Comparison of ENCODE assay signal across 2 cellular contexts in the genomic region with DNA sequence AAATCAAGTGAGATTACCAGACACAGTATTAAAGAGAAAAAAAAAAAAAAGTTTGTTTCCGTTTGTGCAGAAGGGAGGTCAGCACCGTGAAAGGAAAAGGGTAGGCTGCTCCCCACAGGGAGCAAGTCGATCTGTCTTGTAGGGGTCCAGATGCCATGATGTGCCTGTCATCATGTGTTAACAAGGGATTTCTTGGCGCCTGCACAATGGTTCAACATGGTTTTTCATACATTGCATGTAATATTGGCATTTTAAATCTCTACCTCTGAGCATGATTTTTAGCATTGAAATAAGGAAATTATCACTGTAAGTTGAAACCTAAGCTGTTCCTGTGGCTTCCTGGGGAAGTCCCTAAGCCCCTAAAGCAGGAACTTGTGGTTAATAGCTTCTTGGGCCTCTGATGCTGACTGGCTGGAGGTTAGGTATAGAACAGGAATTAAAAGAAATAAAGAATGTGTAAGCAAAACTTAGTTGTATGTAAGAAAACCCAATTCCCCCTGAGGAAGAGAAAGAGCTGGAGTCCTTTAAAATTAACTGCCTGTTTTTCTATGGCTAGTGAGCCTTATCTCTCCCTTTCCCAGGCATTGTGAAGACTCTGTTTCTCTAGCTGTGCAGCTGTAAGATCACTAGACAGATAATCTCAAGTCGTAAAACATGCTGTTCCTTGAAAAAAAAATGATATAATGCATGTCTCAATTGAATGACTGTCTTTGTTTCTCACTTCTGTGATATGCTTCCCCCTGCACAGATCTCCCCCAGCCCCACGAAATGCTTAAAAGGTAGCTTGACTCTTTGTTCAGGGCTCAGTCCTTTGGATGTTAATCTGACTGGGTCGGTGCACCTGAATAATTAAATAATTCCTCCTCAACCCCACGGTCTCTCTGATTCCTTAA.
TF ChIP-seq lines count a peak whose summit lies in the region.

No MANE protein-coding gene starts in this region.

TF ChIP-seq in GM12878, 131 proteins besides CTCF, POLR2A, EP300 and RAD21 (continues in another document):
- TF ChIP-seq SPI1 (IDR thresholded peaks at IDR 0.05; ENCODE audit: borderline replicate concordance, insufficient read depth, low read depth, low read length) (peak; percentile 29; the same call in 1 of the 2 replicates), SUZ12 (IDR thresholded peaks at IDR 0.05; ENCODE audit: unreplicated experiment) (no peak), ETV6 (conservative IDR thresholded peaks at IDR 0.05 in 1 of 2, IDR thresholded peaks at IDR 0.05 in 1 of 2; ENCODE audit: borderline replicate concordance in 1 of 2, low read depth in 1 of 2) (peak in 1 of 2 experiments; percentile 94; a peak in 2 of 4 replicates), GATAD2B (conservative IDR thresholded peaks at IDR 0.05; ENCODE audit: low read depth) (peak; percentile 21; the same call in 1 of the 2 replicates), EZH2 (IDR thresholded peaks at IDR 0.05; ENCODE audit: borderline replicate concordance, control insufficient read depth, low read depth, low read length) (no peak), CREM (IDR thresholded peaks at IDR 0.05; ENCODE audit: low read depth) (0 out of 2 replicates have a peak, but pooled peaks have one; percentile 39), IKZF1 (conservative IDR thresholded peaks at IDR 0.05) (peak; percentile 88), CUX1 (IDR thresholded peaks at IDR 0.05; ENCODE audit: insufficient replicate concordance, low read depth, low read length) (no peak), RCOR1 (conservative IDR thresholded peaks at IDR 0.05; ENCODE audit: low read depth, low read length) (no peak), CEBPB (IDR thresholded peaks at IDR 0.05; ENCODE audit: borderline replicate concordance in 1 of 2, low read depth in 2 of 2, low read length in 2 of 2) (no peak), TCF3 (IDR thresholded peaks at IDR 0.05; ENCODE audit: borderline replicate concordance, insufficient read depth, low read depth, low read length) (no peak), ZNF384 (IDR thresholded peaks at IDR 0.05; ENCODE audit: borderline replicate concordance, low read depth, low read length) (peak; percentile 80), ZBED1 (IDR thresholded peaks at IDR 0.05; ENCODE audit: borderline replicate concordance) (0 out of 2 replicates have a peak, but pooled peaks have one; percentile 9), FOXM1 (IDR thresholded peaks at IDR 0.05; ENCODE audit: low read depth, low read length) (peak; percentile 77; the same call in 1 of the 2 replicates), EED (IDR thresholded peaks at IDR 0.05; ENCODE audit: low read depth) (peak; percentile 81), ZNF217 (IDR thresholded peaks at IDR 0.05) (no peak), TCF12 (IDR thresholded peaks at IDR 0.05; ENCODE audit: low read depth, low read length) (no peak), NBN (IDR thresholded peaks at IDR 0.05) (peak; percentile 62), MEF2B (IDR thresholded peaks at IDR 0.05; ENCODE audit: partially characterized antibody, poor library complexity, severe bottlenecking) (peak; percentile 59), IKZF2 (IDR thresholded peaks at IDR 0.05) (peak; percentile 80 to 84)
- TF ChIP-seq, protein P1, sequence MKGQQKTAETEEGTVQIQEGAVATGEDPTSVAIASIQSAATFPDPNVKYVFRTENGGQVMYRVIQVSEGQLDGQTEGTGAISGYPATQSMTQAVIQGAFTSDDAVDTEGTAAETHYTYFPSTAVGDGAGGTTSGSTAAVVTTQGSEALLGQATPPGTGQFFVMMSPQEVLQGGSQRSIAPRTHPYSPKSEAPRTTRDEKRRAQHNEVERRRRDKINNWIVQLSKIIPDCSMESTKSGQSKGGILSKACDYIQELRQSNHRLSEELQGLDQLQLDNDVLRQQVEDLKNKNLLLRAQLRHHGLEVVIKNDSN (IDR thresholded peaks at IDR 0.05; ENCODE audit: borderline replicate concordance, extremely low read length, insufficient read depth, low read depth, low read length): no peak
- TF ChIP-seq, protein P2, sequence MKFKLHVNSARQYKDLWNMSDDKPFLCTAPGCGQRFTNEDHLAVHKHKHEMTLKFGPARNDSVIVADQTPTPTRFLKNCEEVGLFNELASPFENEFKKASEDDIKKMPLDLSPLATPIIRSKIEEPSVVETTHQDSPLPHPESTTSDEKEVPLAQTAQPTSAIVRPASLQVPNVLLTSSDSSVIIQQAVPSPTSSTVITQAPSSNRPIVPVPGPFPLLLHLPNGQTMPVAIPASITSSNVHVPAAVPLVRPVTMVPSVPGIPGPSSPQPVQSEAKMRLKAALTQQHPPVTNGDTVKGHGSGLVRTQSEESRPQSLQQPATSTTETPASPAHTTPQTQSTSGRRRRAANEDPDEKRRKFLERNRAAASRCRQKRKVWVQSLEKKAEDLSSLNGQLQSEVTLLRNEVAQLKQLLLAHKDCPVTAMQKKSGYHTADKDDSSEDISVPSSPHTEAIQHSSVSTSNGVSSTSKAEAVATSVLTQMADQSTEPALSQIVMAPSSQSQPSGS (IDR thresholded peaks at IDR 0.05; ENCODE audit: low read length): no peak; the same call in none of the 2 replicates

TF ChIP-seq in WTC11, 78 proteins besides CTCF, POLR2A, EP300 and RAD21:
- no peak for TF ChIP-seq SP1 (CRISPR knock-in tag; conservative IDR thresholded peaks at IDR 0.05)
- no peak for TF ChIP-seq ZNF423 (CRISPR knock-in tag; IDR thresholded peaks at IDR 0.05)
- no peak for TF ChIP-seq MXD4 (CRISPR knock-in tag; IDR thresholded peaks at IDR 0.05; ENCODE audit: borderline replicate concordance)
- no peak for TF ChIP-seq CREM (CRISPR knock-in tag; IDR thresholded peaks at IDR 0.05)
- TF ChIP-seq MLX (CRISPR knock-in tag; IDR thresholded peaks at IDR 0.05): no peak
- TF ChIP-seq, protein P3, sequence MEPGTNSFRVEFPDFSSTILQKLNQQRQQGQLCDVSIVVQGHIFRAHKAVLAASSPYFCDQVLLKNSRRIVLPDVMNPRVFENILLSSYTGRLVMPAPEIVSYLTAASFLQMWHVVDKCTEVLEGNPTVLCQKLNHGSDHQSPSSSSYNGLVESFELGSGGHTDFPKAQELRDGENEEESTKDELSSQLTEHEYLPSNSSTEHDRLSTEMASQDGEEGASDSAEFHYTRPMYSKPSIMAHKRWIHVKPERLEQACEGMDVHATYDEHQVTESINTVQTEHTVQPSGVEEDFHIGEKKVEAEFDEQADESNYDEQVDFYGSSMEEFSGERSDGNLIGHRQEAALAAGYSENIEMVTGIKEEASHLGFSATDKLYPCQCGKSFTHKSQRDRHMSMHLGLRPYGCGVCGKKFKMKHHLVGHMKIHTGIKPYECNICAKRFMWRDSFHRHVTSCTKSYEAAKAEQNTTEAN (CRISPR knock-in tag; IDR thresholded peaks at IDR 0.05): no peak
- no peak for TF ChIP-seq ZNF425 (CRISPR knock-in tag; conservative IDR thresholded peaks at IDR 0.05)
- TF ChIP-seq, protein P4, sequence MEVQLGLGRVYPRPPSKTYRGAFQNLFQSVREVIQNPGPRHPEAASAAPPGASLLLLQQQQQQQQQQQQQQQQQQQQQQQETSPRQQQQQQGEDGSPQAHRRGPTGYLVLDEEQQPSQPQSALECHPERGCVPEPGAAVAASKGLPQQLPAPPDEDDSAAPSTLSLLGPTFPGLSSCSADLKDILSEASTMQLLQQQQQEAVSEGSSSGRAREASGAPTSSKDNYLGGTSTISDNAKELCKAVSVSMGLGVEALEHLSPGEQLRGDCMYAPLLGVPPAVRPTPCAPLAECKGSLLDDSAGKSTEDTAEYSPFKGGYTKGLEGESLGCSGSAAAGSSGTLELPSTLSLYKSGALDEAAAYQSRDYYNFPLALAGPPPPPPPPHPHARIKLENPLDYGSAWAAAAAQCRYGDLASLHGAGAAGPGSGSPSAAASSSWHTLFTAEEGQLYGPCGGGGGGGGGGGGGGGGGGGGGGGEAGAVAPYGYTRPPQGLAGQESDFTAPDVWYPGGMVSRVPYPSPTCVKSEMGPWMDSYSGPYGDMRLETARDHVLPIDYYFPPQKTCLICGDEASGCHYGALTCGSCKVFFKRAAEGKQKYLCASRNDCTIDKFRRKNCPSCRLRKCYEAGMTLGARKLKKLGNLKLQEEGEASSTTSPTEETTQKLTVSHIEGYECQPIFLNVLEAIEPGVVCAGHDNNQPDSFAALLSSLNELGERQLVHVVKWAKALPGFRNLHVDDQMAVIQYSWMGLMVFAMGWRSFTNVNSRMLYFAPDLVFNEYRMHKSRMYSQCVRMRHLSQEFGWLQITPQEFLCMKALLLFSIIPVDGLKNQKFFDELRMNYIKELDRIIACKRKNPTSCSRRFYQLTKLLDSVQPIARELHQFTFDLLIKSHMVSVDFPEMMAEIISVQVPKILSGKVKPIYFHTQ (CRISPR knock-in tag; IDR thresholded peaks at IDR 0.05): no peak
- no peak for TF ChIP-seq NR3C1 (CRISPR knock-in tag; conservative IDR thresholded peaks at IDR 0.05; ENCODE audit: low read depth)
